Comparison of ENCODE assay signal across 23 cellular contexts in the genomic region with DNA sequence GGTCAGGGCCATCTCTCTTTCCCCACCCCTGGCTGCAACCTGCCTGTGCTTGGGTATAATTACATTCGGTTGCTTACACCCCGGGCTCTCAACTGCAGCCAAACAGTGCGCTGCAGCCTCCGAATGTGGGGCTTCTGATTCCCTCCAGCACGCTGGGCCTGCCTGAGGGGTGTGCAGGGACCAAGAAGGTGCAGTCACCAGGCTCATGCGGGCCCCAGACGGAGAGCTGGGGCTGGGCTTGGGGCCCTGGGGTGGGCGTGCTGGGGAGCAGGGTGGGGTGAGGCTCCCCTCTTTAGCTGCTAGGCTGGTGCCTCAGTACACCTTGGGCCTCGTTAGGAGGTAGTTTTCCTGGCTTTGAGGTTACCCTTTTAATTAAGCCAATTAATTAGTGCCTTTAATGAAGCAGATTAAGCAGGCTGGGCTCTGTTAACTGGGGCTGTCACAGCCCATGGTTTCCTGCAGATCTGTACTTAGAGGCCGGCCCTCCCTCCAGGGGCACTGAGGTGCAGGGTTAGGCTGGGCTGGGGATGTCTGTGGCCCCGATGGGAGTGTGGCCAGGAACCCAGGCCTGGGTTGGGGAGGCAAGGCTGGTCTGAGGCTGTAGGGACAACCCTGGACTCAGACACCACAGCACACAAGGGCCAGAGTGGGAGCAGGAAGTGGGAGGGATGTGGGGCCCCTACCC. TPM values are rescaled to one million over a fixed set of nuclear protein-coding genes. Genes with fewer than 3 reads are reported as not detected.
DNase-seq lines count a peak whose midpoint lies in the region; ATAC-seq and TF ChIP-seq lines count a peak whose summit lies in the region.
"Had no signal": no experiment of that assay in that cellular context is flagged by ENCODE, and none has a peak within 500 bp of the region (broad histone marks: within the 10 kb centered on the region; RNA-seq: fewer than 3 reads in every experiment).

No MANE protein-coding gene starts in this region.

- peak overlapping the region; percentile 55; the same call in 1 of the 2 replicates for H3K4me2 ChIP-seq in GM23338
- H3K4me2 ChIP-seq in neuronal stem cell (ENCODE audit: insufficient read depth, low read length, poor library complexity, severe bottlenecking) = no peak overlapping the region
- H3K4me2 ChIP-seq in osteoblast (ENCODE audit: insufficient read depth, low read length) = no peak overlapping the region
- H3K4me2 ChIP-seq: PC-9 had no signal

- peak overlapping the region; percentile 73 for H2AK5ac ChIP-seq in neuronal stem cell (ENCODE audit: low read depth, low read length)

- H3K36me3 Mint-ChIP-seq in GM23338 (ENCODE audit: low read depth) = no peaks in the 10 kb centered on the region
- H3K36me3 Mint-ChIP-seq: CD4-positive, alpha-beta memory T cell had no signal

- WGBS in neuronal stem cell (ENCODE audit: extremely low coverage in 2 of 2, insufficient read length in 2 of 2, insufficient replicate concordance in 1 of 2), 2 donors = no CpG with 5 or more reads among the region's 11 CpGs

- H3K79me1 ChIP-seq in neuronal stem cell (ENCODE audit: low read depth, low read length) = no peaks in the 10 kb centered on the region

- peak overlapping the region; percentile 68 for H3K23ac ChIP-seq in neuronal stem cell (ENCODE audit: low read depth, low read length, poor library complexity)

- H3F3A ChIP-seq in GM23338 (replicated peaks; ENCODE audit: low read depth) = 0 out of 2 replicates have a peak, but pooled peaks cover 11% of the 10 kb centered on the region

- H3K4me1 ChIP-seq in GM23338 (ENCODE audit: insufficient read depth) = peaks cover 14% of the 10 kb centered on the region; the same call in 1 of the 2 replicates
- H3K4me1 ChIP-seq in NT2/D1 (ENCODE audit: insufficient read depth, insufficient read length) = peaks cover 46% of the 10 kb centered on the region
- H3K4me1 ChIP-seq in neuronal stem cell (ENCODE audit: control insufficient read depth in 2 of 2, insufficient read depth in 1 of 2, low read depth in 1 of 2, low read length in 2 of 2) = peaks cover 37 to 40% of the 10 kb centered on the region in 2 donors
- peaks cover 3% of the 10 kb centered on the region for H3K4me1 ChIP-seq in osteoblast (ENCODE audit: insufficient read depth, low read length)

- H2BK12ac ChIP-seq in neuronal stem cell (ENCODE audit: low read length) = peak overlapping the region; percentile 5

- H3K27ac ChIP-seq in GM23338 (ENCODE audit: low read depth) = no peak overlapping the region
- H3K27ac ChIP-seq in dorsolateral prefrontal cortex = peak overlapping the region in 48 of 59 donors; percentile 1 to 96 (median 65)
- no peak overlapping the region for H3K27ac ChIP-seq in neuronal stem cell (replicated peaks; ENCODE audit: low read length)
- no peak overlapping the region for H3K27ac ChIP-seq in osteoblast (ENCODE audit: low read depth, low read length)
- H3K27ac ChIP-seq: PC-9 had no signal

- no peaks in the 10 kb centered on the region for H3K9me2 ChIP-seq in GM23338 (ENCODE audit: insufficient read depth)

- peak overlapping the region; percentile 78 for H3K14ac ChIP-seq in neuronal stem cell (ENCODE audit: low read length)

- no peak overlapping the region for H2BK120ac ChIP-seq in neuronal stem cell (ENCODE audit: low read depth, low read length)

- H3K79me2 ChIP-seq in GM23338 (replicated peaks; ENCODE audit: insufficient read depth) = no peaks in the 10 kb centered on the region
- no peaks in the 10 kb centered on the region for H3K79me2 ChIP-seq in osteoblast (ENCODE audit: insufficient read depth, low read length)

- H3K9ac ChIP-seq in NT2/D1 (ENCODE audit: insufficient read length, low read depth) (peak overlapping the region; percentile 58), neuronal stem cell (ENCODE audit: low read depth, low read length, poor library complexity) (peak overlapping the region; percentile 63)

- H2BK15ac ChIP-seq in neuronal stem cell (ENCODE audit: low read length) = peak overlapping the region; percentile 92

- H3K18ac ChIP-seq in neuronal stem cell (ENCODE audit: low read length) = peak overlapping the region; percentile 92

- no peak overlapping the region for H2AFZ ChIP-seq in GM23338
- peak overlapping the region; percentile 58 for H2AFZ ChIP-seq in neuronal stem cell (ENCODE audit: low read length)
- no peak overlapping the region for H2AFZ ChIP-seq in osteoblast (ENCODE audit: low read length)
- H2AFZ ChIP-seq: PC-9 had no signal

- H3K9me3 Mint-ChIP-seq in GM23338 = no peaks in the 10 kb centered on the region
- H3K9me3 Mint-ChIP-seq: CD4-positive, alpha-beta memory T cell had no signal

- no peaks in the 10 kb centered on the region; the same call in 1 of the 2 replicates for H4K20me1 ChIP-seq in GM23338 (replicated peaks; ENCODE audit: insufficient read depth)
- H4K20me1 ChIP-seq in osteoblast (ENCODE audit: insufficient read depth, low read length) = peaks cover 6% of the 10 kb centered on the region

- ATAC-seq in GM23338 (peak; percentile 24), GM19328 (IDR thresholded peaks at IDR 0.05; ENCODE audit: unreplicated experiment) (no peak)
- ATAC-seq: GM12878 had no signal

- no peak overlapping the region for H2BK5ac ChIP-seq in neuronal stem cell (ENCODE audit: low read length)

- H3K4me3 Mint-ChIP-seq in GM23338 = no peak overlapping the region
- H3K4me3 Mint-ChIP-seq: CD4-positive, alpha-beta memory T cell had no signal

- H3K4me3 ChIP-seq in GM23338 (no peak overlapping the region), NT2/D1 (ENCODE audit: insufficient read length, low read depth) (no peak overlapping the region), dorsolateral prefrontal cortex (no peak overlapping the region), neuronal stem cell (ENCODE audit: low read length in 2 of 2) (no peak overlapping the region), osteoblast (ENCODE audit: insufficient read depth, low read length) (no peak overlapping the region)
- H3K4me3 ChIP-seq: GM12878, PC-9 had no signal

- H3K9me3 ChIP-seq in NT2/D1 (ENCODE audit: insufficient read depth, low read length) (no peaks in the 10 kb centered on the region), neuronal stem cell (replicated peaks in 1 of 2; ENCODE audit: control insufficient read depth in 2 of 2, insufficient read depth in 1 of 2, low read depth in 1 of 2, low read length in 2 of 2) (no peaks in the 10 kb centered on the region), osteoblast (ENCODE audit: low read depth, low read length) (no peaks in the 10 kb centered on the region)

- DNase-seq in GM23338 (ENCODE audit: low spot score) (no peak), NT2/D1 (ENCODE audit: low read depth, low spot score) (no peak), dorsolateral prefrontal cortex (no peak), neuronal stem cell (ENCODE audit: low spot score) (no peak), NCI-H1105 treated with DMSO at 0.1 percent for 48 hours (lab: John Stamatoyannopoulos, UW) (no peak), osteoblast (ENCODE audit: insufficient read length, low spot score, missing footprints) (no peak)
- DNase-seq: C1 segment of cervical spinal cord; CD4-positive, alpha-beta memory T cell; COR-L47; DMS53; GOT3; NCI-H1092 treated with DMSO at 0.1 percent for 48 hours; NCI-H1436 treated with DMSO at 0.1 percent for 48 hours; NCI-H1930; NCI-H2107; NCI-H524; NCI-H748 treated with DMSO at 0.1 percent for 48 hours; NK-92 treated with Interleukin-12 subunit alpha and Interleukin-12 subunit beta, amount 100 ng/mL, for 24 hours; PC-9; Right ventricle myocardium superior had no signal

- H3K4me1 Mint-ChIP-seq in GM23338 = peaks cover 27% of the 10 kb centered on the region
- H3K4me1 Mint-ChIP-seq: CD4-positive, alpha-beta memory T cell had no signal

- no peak overlapping the region for H3K27ac Mint-ChIP-seq in GM23338
- H3K27ac Mint-ChIP-seq: CD4-positive, alpha-beta memory T cell had no signal

- H3K36me3 ChIP-seq in GM23338 (ENCODE audit: insufficient read depth) (no peaks in the 10 kb centered on the region), NT2/D1 (ENCODE audit: insufficient read depth, insufficient read length, low read length) (no peaks in the 10 kb centered on the region), neuronal stem cell (replicated peaks in 1 of 2; ENCODE audit: control insufficient read depth in 2 of 2, insufficient read depth in 2 of 2, low read length in 2 of 2) (no peaks in the 10 kb centered on the region), osteoblast (ENCODE audit: insufficient read depth, low read length) (no peaks in the 10 kb centered on the region)

- peak overlapping the region; percentile 59 for H3K4ac ChIP-seq in neuronal stem cell (ENCODE audit: low read length)

- no peak overlapping the region for H4K8ac ChIP-seq in neuronal stem cell (ENCODE audit: low read depth, low read length)

- intact Hi-C loops in dorsolateral prefrontal cortex (cut with DNase I) = no loop called here

- peaks cover 39% of the 10 kb centered on the region for H3K27me3 Mint-ChIP-seq in GM23338 (ENCODE audit: insufficient read depth, low read depth, poor library complexity)
- H3K27me3 Mint-ChIP-seq: CD4-positive, alpha-beta memory T cell had no signal

- no peak for TF ChIP-seq CTCF in GM23338 (conservative IDR thresholded peaks at IDR 0.05; ENCODE audit: low read depth in 2 of 2)
- no peak for TF ChIP-seq CTCF in dorsolateral prefrontal cortex (IDR thresholded peaks at IDR 0.05 in 54 of 56, conservative IDR thresholded peaks at IDR 0.05 in 2 of 56; ENCODE audit: low read depth in 1 of 56, partially characterized antibody in 56 of 56)
- no peak for TF ChIP-seq CTCF in osteoblast (IDR thresholded peaks at IDR 0.05; ENCODE audit: extremely low read depth, low read depth, low read length)

- H3K27me3 ChIP-seq in GM23338 (ENCODE audit: insufficient read depth) (peaks cover 90% of the 10 kb centered on the region), NT2/D1 (ENCODE audit: insufficient read depth, insufficient read length) (peaks cover 39% of the 10 kb centered on the region), dorsolateral prefrontal cortex (no peaks in the 10 kb centered on the region), neuronal stem cell (ENCODE audit: control insufficient read depth in 3 of 3, insufficient read depth in 3 of 3, low read depth in 1 of 3, low read length in 3 of 3) (peaks cover 0 to 7% (median 0%) of the 10 kb centered on the region in 3 experiments), osteoblast (ENCODE audit: insufficient read depth, low read length) (no peaks in the 10 kb centered on the region)

- no peak overlapping the region for H4K91ac ChIP-seq in neuronal stem cell (ENCODE audit: low read depth, low read length, poor library complexity)

TF ChIP-seq in GM23338, 12 proteins besides CTCF, POLR2A, EP300 and RAD21 (continues in another document):
- no peak for TF ChIP-seq EZH2phosphoT487 (IDR thresholded peaks at IDR 0.05; ENCODE audit: unreplicated experiment)
- TF ChIP-seq EZH2 (IDR thresholded peaks at IDR 0.05; ENCODE audit: low read depth, unreplicated experiment) = no peak

RNA-seq across cellular contexts. Expression of a gene that starts 17.3 kb away (rescaled TPM):
- total RNA-seq in GM23338 (2014; rRNA removed; shearing (Covaris generic)) = 0.54 and 1.1 TPM in 2 replicates
- polyA plus RNA-seq in GM23338 (2016; fragmentation: Nextera tagmentation; extraction: Ambion mirVana) = 0.40 and 0.76 TPM in 2 replicates
- total RNA-seq in dorsolateral prefrontal cortex (10 to 100 TPM in 101 of 120 experiments, 1 to 10 TPM in 19; 5.1 to 24.0 (median 13.6) TPM), osteoblast (under 0.01 and 0.29 TPM in 2 replicates)
- 0.88 TPM for polyA plus RNA-seq in neuronal stem cell (2013, experiment 1 of 2)
- polyA plus RNA-seq in neuronal stem cell (2013, experiment 2 of 2) = 0.94 TPM
- total RNA-seq: CD4-positive, alpha-beta memory T cell; GM12878; SK-MEL-5 had no signal
- polyA plus RNA-seq: CD4-positive, alpha-beta memory T cell had no signal

Comparison
In these comparisons a context has a peak if more than half of its experiments do, and no peak if none do; other contexts are left out.
1. H3K27ac ChIP-seq: peak in dorsolateral prefrontal cortex (48 of 59); none in GM23338 (single experiment), neuronal stem cell (single experiment) and osteoblast (single experiment).